Comparison of ENCODE assay signal across 10 cellular contexts in the genomic region with DNA sequence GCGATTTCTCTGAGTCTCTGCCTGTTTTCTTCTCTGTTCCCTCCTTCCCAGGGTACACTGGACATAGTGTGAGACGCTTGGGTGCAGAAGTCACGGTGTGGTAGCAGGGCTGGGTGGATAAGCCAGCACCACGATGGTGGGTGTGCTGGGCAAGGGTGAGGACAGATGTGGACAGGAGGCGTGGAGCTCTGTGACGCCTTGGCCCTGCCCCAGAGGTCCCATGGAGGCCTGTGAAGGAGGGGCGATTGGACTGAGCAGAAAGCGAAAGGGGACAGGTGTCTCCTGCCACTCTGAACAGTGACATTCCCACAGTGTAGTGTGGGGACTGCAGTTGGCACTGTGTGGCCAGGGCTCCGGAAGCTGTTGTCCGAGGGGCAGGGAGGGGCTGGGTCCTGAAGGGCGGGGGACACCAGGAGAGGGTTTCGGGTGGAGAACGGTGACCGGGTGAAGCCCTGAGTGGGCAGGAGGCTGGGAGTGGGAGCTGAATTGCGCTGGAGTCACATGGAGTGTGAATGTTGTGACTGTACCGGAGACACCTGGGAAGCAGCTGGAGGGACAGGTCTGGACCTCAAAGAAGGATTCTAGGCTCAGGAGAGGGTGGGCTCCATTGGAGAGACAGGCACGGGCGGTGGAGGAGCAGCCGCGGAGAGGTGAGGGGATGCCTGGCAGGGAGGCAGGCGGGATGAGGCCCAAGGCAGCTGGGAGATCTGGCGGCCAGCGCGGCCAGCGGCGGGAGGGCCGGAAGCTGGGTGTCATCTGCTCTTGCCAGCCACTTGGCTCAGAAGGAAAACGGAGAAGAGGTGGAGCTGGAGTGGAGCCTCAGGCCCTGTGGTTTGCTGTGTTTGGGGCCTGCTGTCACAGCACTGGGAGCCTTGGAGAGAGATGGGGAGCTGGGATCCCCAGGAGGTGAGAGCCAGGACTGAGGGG. TPM values are rescaled to one million over a fixed set of nuclear protein-coding genes. Genes with fewer than 3 reads are reported as not detected.
A peak's percentile ranks its signal among the peaks of the same experiment; 100 is the strongest.
DNase-seq lines count a peak whose midpoint lies in the region; ATAC-seq and TF ChIP-seq lines count a peak whose summit lies in the region.
"Had no signal": no experiment of that assay in that cellular context is flagged by ENCODE, and none has a peak within 500 bp of the region (broad histone marks: within the 10 kb centered on the region; RNA-seq: fewer than 3 reads in every experiment).

No MANE protein-coding gene starts in this region.

- ATAC-seq in left lung = peak; percentile 12

- TF ChIP-seq CTCF in cardiac fibroblast (IDR thresholded peaks at IDR 0.05; ENCODE audit: low read depth, low read length) (no peak), left lung (IDR thresholded peaks at IDR 0.05) (no peak)

- DNase-seq in NCI-H2107 treated with DMSO at 0.1 percent for 48 hours (lab: John Stamatoyannopoulos, UW; ENCODE audit: unreplicated experiment) (peak; percentile 83), NCI-H2107 (lab: John Stamatoyannopoulos, UW) (no peak), cardiac fibroblast (ENCODE audit: low read depth in 2 of 2) (peak; percentile 42 to 69), left lung (no peak), iPS-NIHi11 (ENCODE audit: low spot score) (no peak), SKM-1 (lab: John Stamatoyannopoulos, UW; ENCODE audit: unreplicated experiment) (no peak)
- no peak for DNase-seq in activated T-cell treated with anti-CD3 and anti-CD28 coated beads, Interleukin-2, amount 50 U/mL, for 48 hours
- DNase-seq: 8988T, Karpas-422 had no signal

- no peaks in the 10 kb centered on the region for H3K27me3 ChIP-seq in left lung

- peaks cover 0 to 5% of the 10 kb centered on the region in 2 donors for H3K36me3 ChIP-seq in left lung

- H3K4me3 ChIP-seq in cardiac fibroblast (replicated peaks in 1 of 2; ENCODE audit: low read depth in 2 of 2, low read length in 2 of 2) (no peak overlapping the region), left lung (no peak overlapping the region)

- intact Hi-C loops in left lung (cut with DNase I) = no loop called here

- no peaks in the 10 kb centered on the region for H3K9me3 ChIP-seq in left lung

- H3K27ac ChIP-seq in left lung (peak overlapping the region in 1 of 2 donors; percentile 45), temporal lobe (ENCODE audit: low read depth, low read length) (peak overlapping the region; percentile 55)

- H3K4me1 ChIP-seq in left lung = peaks cover 37 to 68% of the 10 kb centered on the region in 2 donors

RNA-seq across cellular contexts. Expression of gene TBC1D24, which starts 7.5 kb away (rescaled TPM):
- total RNA-seq in left lung (10 to 100 TPM; 37.1 to 41.4 TPM), temporal lobe (22.1 TPM)

RNA-seq across cellular contexts. Expression of gene NTN3, which starts 11.3 kb away (rescaled TPM):
- total RNA-seq in left lung (1 to 10 TPM in 1 of 2 donors, not detected in 1; 1.7 TPM), temporal lobe (3.2 TPM)

RNA-seq across cellular contexts. Expression of gene TEDC2, which starts 22.5 kb away (rescaled TPM):
- total RNA-seq in left lung (1 to 10 TPM; 4.0 to 6.5 TPM), temporal lobe (3.9 TPM)

RNA-seq across cellular contexts. Expression of gene ATP6V0C, which starts 31.3 kb away (rescaled TPM):
- total RNA-seq in left lung (100 to 1,000 TPM; 296 to 333 TPM), temporal lobe (14.8 TPM)

RNA-seq across cellular contexts. Expression of gene AMDHD2, which starts 37.7 kb away (rescaled TPM):
- 10 to 100 TPM; 45.5 to 62.4 TPM for total RNA-seq in left lung
- 9.6 TPM for total RNA-seq in temporal lobe

Comparison
In these comparisons a context has a peak if more than half of its experiments do, and no peak if none do; other contexts are left out.
1. DNase-seq: peak in NCI-H2107 treated with DMSO at 0.1 percent for 48 hours (single experiment) and cardiac fibroblast (2 of 2); none in NCI-H2107 (single experiment), left lung (0 of 2), iPS-NIHi11 (single experiment), activated T-cell treated with anti-CD3 and anti-CD28 coated beads, Interleukin-2, amount 50 U/mL, for 48 hours (0 of 2) and SKM-1 (single experiment).